Comparison of ENCODE assay signal across 8 cellular contexts in the genomic region with DNA sequence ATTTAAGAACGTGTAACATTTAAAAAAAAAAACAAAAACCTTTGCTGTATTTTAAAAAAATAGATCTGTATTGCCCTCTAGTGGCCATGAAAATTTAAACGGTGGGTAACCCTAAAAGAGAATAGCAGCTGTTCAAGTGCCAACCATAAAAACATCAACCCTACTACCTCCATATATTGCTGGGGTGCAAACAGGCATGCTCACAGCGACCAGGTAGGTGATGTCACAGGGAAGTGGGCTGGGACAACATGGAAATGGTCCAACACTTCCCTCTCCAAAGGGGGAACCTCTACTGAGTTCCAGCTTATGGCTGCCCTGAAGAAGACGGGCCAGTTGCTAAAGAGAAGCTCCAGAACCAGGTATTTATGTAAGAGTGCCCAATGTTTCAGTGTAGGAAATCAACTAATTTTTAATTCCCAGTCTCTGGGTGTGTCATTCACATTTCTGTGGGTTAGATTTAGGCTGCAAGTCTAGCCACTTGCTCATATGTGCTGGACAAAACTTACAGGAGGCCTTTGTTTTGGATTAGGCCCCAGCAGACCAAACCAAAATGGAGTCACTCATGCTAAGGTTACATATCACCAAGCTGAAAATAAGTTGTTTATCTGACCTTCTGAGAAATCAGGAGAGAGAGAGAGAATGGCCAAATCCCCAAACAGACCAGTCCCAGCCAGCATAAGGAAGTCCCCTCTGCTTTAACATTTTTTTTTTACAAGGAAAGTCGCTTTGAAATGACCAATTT. TPM values are rescaled to one million over a fixed set of nuclear protein-coding genes. Genes with fewer than 3 reads are reported as not detected.
DNase-seq lines count a peak whose midpoint lies in the region; ATAC-seq and TF ChIP-seq lines count a peak whose summit lies in the region.

No MANE protein-coding gene starts in this region.

- peak; percentile 46 for TF ChIP-seq CTCF in IMR-90 (conservative IDR thresholded peaks at IDR 0.05; ENCODE audit: low read depth, low read length)
- TF ChIP-seq CTCF in RWPE1 (conservative IDR thresholded peaks at IDR 0.05; ENCODE audit: low read depth): peak; percentile 48

- dilution Hi-C loops in IMR-90 (cut with HindIII; ENCODE audit: low sequenced_read_pairs, unreplicated experiment): no loop called here

- no peak overlapping the region for H2BK20ac ChIP-seq in IMR-90 (ENCODE audit: low read depth, low read length)

- H4K5ac ChIP-seq in IMR-90 (ENCODE audit: low read depth, low read length): no peak overlapping the region

- no peak overlapping the region for H3K23ac ChIP-seq in IMR-90 (ENCODE audit: low read depth, low read length)

- H3K14ac ChIP-seq in IMR-90 (replicated peaks; ENCODE audit: low read depth, low read length): no peak overlapping the region

- no peaks in the 10 kb centered on the region for H4K20me1 ChIP-seq in IMR-90 (ENCODE audit: insufficient read depth, low read length)

- ATAC-seq in IMR-90 (ENCODE audit: low read depth): peak; percentile 61
- no peak for ATAC-seq in GM21786 (IDR thresholded peaks at IDR 0.05; ENCODE audit: unreplicated experiment)
- ATAC-seq in GM19023 (IDR thresholded peaks at IDR 0.05; ENCODE audit: unreplicated experiment): no peak

- CTCF ChIA-PET in IMR-90 (lab: Yijun Ruan, JAX) (interaction anchor here (0.5 to 1.7 kb wide), 4 partner anchors 12 to 1371 kb away, joined by 3 to 5 read pairs (median 3); no protein-coding TSS in a partner anchor), RWPE1 (lab: Yijun Ruan, JAX) (interaction anchor here (0.6 to 1.4 kb wide), 8 partner anchors 9 to 736 kb away, joined by 3 to 7 read pairs (median 4); no protein-coding TSS in a partner anchor)

- DNase-seq in DMS153 (lab: John Stamatoyannopoulos, UW) (peak; percentile 46), IMR-90 (peak; percentile 12), RWPE1 (ENCODE audit: low spot score) (peak; percentile 5), foreskin melanocyte (peak; percentile 7), superior temporal gyrus (ENCODE audit: extremely low spot score) (peak; percentile 71), cerebellar nuclear complex (lab: John Stamatoyannopoulos, UW) (no peak)

- no peak overlapping the region for H3K4ac ChIP-seq in IMR-90 (ENCODE audit: low read depth, low read length)

- H4K8ac ChIP-seq in IMR-90 (ENCODE audit: low read depth in 2 of 2, low read length in 2 of 2): no peak overlapping the region

- H3K56ac ChIP-seq in IMR-90 (ENCODE audit: extremely low read depth, insufficient read depth, low read length): no peak overlapping the region

- H2BK5ac ChIP-seq in IMR-90 (ENCODE audit: low read depth, low read length, poor library complexity, severe bottlenecking): no peak overlapping the region

- WGBS in IMR-90 (ENCODE audit: extremely low coverage in 2 of 2, insufficient read length in 1 of 2), 2 experiments: no CpG with 5 or more reads among the region's 5 CpGs

- no peak overlapping the region for H2AK5ac ChIP-seq in IMR-90 (ENCODE audit: low read depth, low read length)

- no peak for TF ChIP-seq POLR2A in IMR-90 (IDR thresholded peaks at IDR 0.05; ENCODE audit: low read depth, low read length)

- H3K9me3 ChIP-seq in IMR-90 (ENCODE audit: control insufficient read depth, insufficient read depth, low read length): peaks cover 4% of the 10 kb centered on the region; the same call in 1 of the 2 replicates

- H3K27ac ChIP-seq in IMR-90 (ENCODE audit: insufficient read depth, low read length) (no peak overlapping the region), RWPE1 (no peak overlapping the region)

- no peak overlapping the region for H4K91ac ChIP-seq in IMR-90 (ENCODE audit: insufficient read depth, low read depth, low read length)

- in situ Hi-C loops in IMR-90 (cut with MboI; ENCODE audit: low sequenced_read_pairs): no loop called here

- POLR2A ChIA-PET in IMR-90 (lab: Charles Lee; ENCODE audit: unreplicated experiment) (interaction anchor here (0.6 kb wide), 1 partner anchor 701 kb away, joined by 3 read pairs; no protein-coding TSS in a partner anchor), RWPE1 (lab: Yijun Ruan, JAX; ENCODE audit: low non-redundant PET) (no interaction called here)

- no peak overlapping the region for H3K9ac ChIP-seq in IMR-90 (ENCODE audit: low read depth, low read length)

- no peaks in the 10 kb centered on the region for H3K9me1 ChIP-seq in IMR-90 (ENCODE audit: insufficient read depth, low read length)

- H2BK120ac ChIP-seq in IMR-90 (ENCODE audit: low read depth, low read length): no peak overlapping the region

- intact Hi-C loops in IMR-90 (cut with micrococcal nuclease): loop anchor here (2.0 kb wide), 1 partner anchor 211 kb away; no protein-coding TSS in a partner anchor

- no peaks in the 10 kb centered on the region for H3K36me3 ChIP-seq in IMR-90 (ENCODE audit: control insufficient read depth, insufficient read depth, low read length)

- no TSS peak for BruUV-seq in IMR-90 (replicated peaks; lab: Mats Ljungman, UMichigan)

- no peaks in the 10 kb centered on the region for H3K79me1 ChIP-seq in IMR-90 (ENCODE audit: low read depth in 1 of 2, low read length in 2 of 2)

- no peak overlapping the region for H2BK15ac ChIP-seq in IMR-90 (ENCODE audit: low read depth, low read length)

- no peak overlapping the region for H3K18ac ChIP-seq in IMR-90 (ENCODE audit: low read depth, low read length)

- peak; percentile 26 for TF ChIP-seq RAD21 in IMR-90 (IDR thresholded peaks at IDR 0.05; ENCODE audit: low read length)

- no peak overlapping the region for H3K4me2 ChIP-seq in IMR-90 (ENCODE audit: low read depth, low read length)

- no peak overlapping the region for H2AK9ac ChIP-seq in IMR-90 (replicated peaks; ENCODE audit: low read depth, low read length, poor library complexity)

- no peak overlapping the region for H3K4me3 ChIP-seq in IMR-90 (ENCODE audit: insufficient read depth, low read depth, low read length)

- no peaks in the 10 kb centered on the region for H3K4me1 ChIP-seq in IMR-90 (ENCODE audit: control insufficient read depth, insufficient read depth, low read length)

- H3K27me3 ChIP-seq in IMR-90 (ENCODE audit: control insufficient read depth, insufficient read depth, low read length): peaks cover 3% of the 10 kb centered on the region; the same call in 1 of the 2 replicates

- H2AFZ ChIP-seq in IMR-90 (replicated peaks; ENCODE audit: low read length, poor library complexity): no peak overlapping the region

TF ChIP-seq in IMR-90, 13 proteins besides CTCF, POLR2A, EP300 and RAD21:
- TF ChIP-seq RFX5 (IDR thresholded peaks at IDR 0.05; ENCODE audit: low read depth, low read length) (no peak), CEBPB (IDR thresholded peaks at IDR 0.05; ENCODE audit: low read depth, low read length) (no peak), MAFK (IDR thresholded peaks at IDR 0.05; ENCODE audit: low read depth, low read length) (no peak), USF2 (IDR thresholded peaks at IDR 0.05; ENCODE audit: low read depth, low read length) (no peak), FOS (IDR thresholded peaks at IDR 0.05; ENCODE audit: low read depth, low read length) (no peak), NFE2L2 (IDR thresholded peaks at IDR 0.05; ENCODE audit: low read depth, low read length) (no peak), SMC3 (IDR thresholded peaks at IDR 0.05; ENCODE audit: low read depth, low read length) (no peak), RCOR1 (IDR thresholded peaks at IDR 0.05; ENCODE audit: insufficient replicate concordance, low read length) (no peak), MXI1 (IDR thresholded peaks at IDR 0.05; ENCODE audit: borderline replicate concordance, low read depth, low read length) (no peak), CHD1 (IDR thresholded peaks at IDR 0.05; ENCODE audit: low read depth, low read length) (no peak), BHLHE40 (IDR thresholded peaks at IDR 0.05; ENCODE audit: low read depth, low read length) (no peak), MAZ (IDR thresholded peaks at IDR 0.05; ENCODE audit: borderline replicate concordance, low read depth, low read length) (no peak)

RNA-seq across cellular contexts. Expression of gene SKA1, which starts 54.5 kb away (rescaled TPM):
- 5.9 and 13.9 TPM in 2 replicates for total RNA-seq in IMR-90 (2012; rRNA removed)
- 4.8 and 5.8 TPM in 2 replicates for polyA plus RNA-seq in IMR-90 (2012; rRNA removed)
- 1.1 and 1.7 TPM in 2 replicates for polyA plus RNA-seq in IMR-90 (2012; cell fraction: cytosol; rRNA removed)
- 0.79 and 1.3 TPM in 2 replicates for polyA plus RNA-seq in IMR-90 (2012; cell fraction: nucleus; rRNA removed; ENCODE audit: low replicate concordance)

Comparison
In these comparisons a context has a peak if more than half of its experiments do, and no peak if none do; other contexts are left out.
1. DNase-seq: peak in DMS153 (single experiment), IMR-90 (single experiment), RWPE1 (single experiment), foreskin melanocyte (single experiment) and superior temporal gyrus (single experiment); none in cerebellar nuclear complex (0 of 2).